ENCODE assay signal across 8 cellular contexts in genomic region chr16:66515543-66516171, GRCh38. TPM values are rescaled to one million over a fixed set of nuclear protein-coding genes. Genes with fewer than 3 reads are reported as not detected.
DNase-seq lines count a peak whose midpoint lies in the region; ATAC-seq and TF ChIP-seq lines count a peak whose summit lies in the region.

No MANE protein-coding gene starts in this region.

- H3K9me3 Mint-ChIP-seq in MCF 10A (ENCODE audit: unreplicated experiment) = no peaks in the 10 kb centered on the region

- ATAC-seq in omental fat pad (ENCODE audit: low FRiP score) = no peak

- H3K9ac ChIP-seq in mesendoderm (ENCODE audit: low read length) = no peak overlapping the region

- H2BK120ac ChIP-seq in mesendoderm (ENCODE audit: low read depth, low read length) = no peak overlapping the region

- H2AK5ac ChIP-seq in mesendoderm (ENCODE audit: low read length) = no peak overlapping the region

- no peak overlapping the region for H4K5ac ChIP-seq in mesendoderm (ENCODE audit: low read length)

- H3K56ac ChIP-seq in mesendoderm (ENCODE audit: low read length) = no peak overlapping the region

- DNase-seq in ELF-1 (ENCODE audit: low read depth, low spot score) (peak; percentile 44), MV-4-11 (lab: John Stamatoyannopoulos, UW) (peak; percentile 60), MCF 10A (ENCODE audit: unreplicated experiment) (peak; percentile 55), mesendoderm (peak; percentile 55), NCI-H1436 treated with DMSO at 0.1 percent for 48 hours (lab: John Stamatoyannopoulos, UW) (no peak), HEK293T (ENCODE audit: extremely low spot score) (no peak), omental fat pad (ENCODE audit: low spot score) (no peak), HuH-7 (ENCODE audit: low spot score) (no peak)

- H3K4ac ChIP-seq in mesendoderm (ENCODE audit: low read depth, low read length) = no peak overlapping the region

- no peaks in the 10 kb centered on the region for H3K27me3 ChIP-seq in mesendoderm (ENCODE audit: insufficient read depth, low read length, poor library complexity)

- H4K8ac ChIP-seq in mesendoderm (ENCODE audit: low read depth, low read length) = no peak overlapping the region

- intact Hi-C loops in MCF 10A (cut with micrococcal nuclease) = loop anchor here (2.0 to 5.0 kb wide), 2 partner anchors 38 to 107 kb away; no protein-coding TSS in a partner anchor

- no peak overlapping the region for H3K23ac ChIP-seq in mesendoderm (ENCODE audit: low read length)

- WGBS in mesendoderm (ENCODE audit: extremely low coverage, insufficient coverage, low lambda C conversion rate) = no CpG with 5 or more reads among the region's 9 CpGs

- POLR2A ChIA-PET in MCF 10A (lab: Yijun Ruan, JAX) (interaction anchor here (0.9 kb wide), 1 partner anchor 13 kb away, joined by 3 read pairs; no protein-coding TSS in a partner anchor), HEK293T (lab: Yijun Ruan, JAX) (no interaction called here)

- H3K27ac Mint-ChIP-seq in MCF 10A (ENCODE audit: low read depth, unreplicated experiment) = no peak overlapping the region

- H2BK15ac ChIP-seq in mesendoderm (replicated peaks; ENCODE audit: low read depth) = no peak overlapping the region

- peaks cover 46% of the 10 kb centered on the region for H3K4me1 Mint-ChIP-seq in MCF 10A (ENCODE audit: insufficient read depth, unreplicated experiment)

- no peak overlapping the region for H3K27ac ChIP-seq in mesendoderm (ENCODE audit: low read depth, low read length)

- no peaks in the 10 kb centered on the region for H3K27me3 Mint-ChIP-seq in MCF 10A (ENCODE audit: insufficient read depth, unreplicated experiment)

- no peaks in the 10 kb centered on the region for H3K79me1 ChIP-seq in mesendoderm (ENCODE audit: low read length)

- CTCF ChIA-PET in MCF 10A (lab: Yijun Ruan, JAX) = interaction anchor here (0.6 to 1.7 kb wide), 4 partner anchors 11 to 107 kb away, joined by 3 to 4 read pairs (median 4); no protein-coding TSS in a partner anchor
- CTCF ChIA-PET in HEK293T (lab: Yijun Ruan, JAX) = interaction anchor here (0.7 kb wide), 1 partner anchor 42 kb away, joined by 3 read pairs; no protein-coding TSS in a partner anchor

- H3K4me3 Mint-ChIP-seq in MCF 10A (ENCODE audit: unreplicated experiment) = no peak overlapping the region

- no peak overlapping the region for H3K18ac ChIP-seq in mesendoderm (ENCODE audit: low read length)

- TF ChIP-seq CTCF in MCF 10A (IDR thresholded peaks at IDR 0.05; ENCODE audit: unreplicated experiment) (peak; percentile 22), omental fat pad (IDR thresholded peaks at IDR 0.05) (no peak)

- H3K4me2 ChIP-seq in mesendoderm (ENCODE audit: low read length) = no peak overlapping the region

- peaks cover 2% of the 10 kb centered on the region for H3K4me1 ChIP-seq in mesendoderm (ENCODE audit: control insufficient read depth, low read depth, low read length)

- no peaks in the 10 kb centered on the region for H3K79me2 ChIP-seq in mesendoderm (ENCODE audit: control insufficient read depth, insufficient read depth, low read length)

- no peak overlapping the region for H3K4me3 ChIP-seq in mesendoderm (ENCODE audit: low read length)

- peaks cover 35% of the 10 kb centered on the region for H3K36me3 Mint-ChIP-seq in MCF 10A (ENCODE audit: insufficient read depth, unreplicated experiment)

- no peaks in the 10 kb centered on the region for H3K36me3 ChIP-seq in mesendoderm (ENCODE audit: control insufficient read depth, insufficient read depth, low read length)

- BruUV-seq in MCF 10A (replicated peaks; lab: Mats Ljungman, UMichigan) = no TSS peak

- no peak overlapping the region for H2BK5ac ChIP-seq in mesendoderm (ENCODE audit: low read length)

TF ChIP-seq in HEK293T, 16 proteins besides CTCF, POLR2A, EP300 and RAD21:
- TF ChIP-seq BHLHE40 (IDR thresholded peaks at IDR 0.05; ENCODE audit: borderline replicate concordance) (no peak), HDGF (IDR thresholded peaks at IDR 0.05; ENCODE audit: borderline replicate concordance) (no peak), TARDBP (IDR thresholded peaks at IDR 0.05) (no peak), SP1 (IDR thresholded peaks at IDR 0.05) (no peak), ZNF384 (IDR thresholded peaks at IDR 0.05) (no peak)

RNA-seq across cellular contexts. Expression of gene TK2, which starts 34.3 kb away (rescaled TPM):
- total RNA-seq in MCF 10A (2022) (31.2 and 38.2 TPM in 2 replicates), omental fat pad (10 to 100 TPM; 39.9 to 69.7 (median 56.0) TPM)
- 1.8 TPM for polyA plus RNA-seq in mesendoderm (2013, experiment 1 of 2)
- polyA plus RNA-seq in mesendoderm (2013, experiment 2 of 2) = 1.6 TPM

RNA-seq across cellular contexts. Expression of gene CKLF, which starts 36.7 kb away (rescaled TPM):
- 41.3 and 57.8 TPM in 2 replicates for total RNA-seq in MCF 10A (2022)
- 23.2 TPM for polyA plus RNA-seq in mesendoderm (2013, experiment 1 of 2)
- 22.3 TPM for polyA plus RNA-seq in mesendoderm (2013, experiment 2 of 2)
- 10 to 100 TPM; 31.6 to 68.4 (median 49.2) TPM for total RNA-seq in omental fat pad

RNA-seq across cellular contexts. Expression of gene CMTM1, which starts 50.6 kb away (rescaled TPM):
- total RNA-seq in MCF 10A (2022) (2.1 and 4.8 TPM in 2 replicates), omental fat pad (1 to 10 TPM in 2 of 4 donors, under 1 TPM in 2; 0.93 to 1.1 (median 0.98) TPM)
- polyA plus RNA-seq in mesendoderm (2013, experiment 1 of 2) = 0.53 TPM
- 0.46 TPM for polyA plus RNA-seq in mesendoderm (2013, experiment 2 of 2)

Comparison
In these comparisons a context has a peak if more than half of its experiments do, and no peak if none do; other contexts are left out.
1. DNase-seq: peak in ELF-1 (single experiment), MV-4-11 (single experiment), MCF 10A (single experiment) and mesendoderm (single experiment); none in NCI-H1436 treated with DMSO at 0.1 percent for 48 hours (single experiment), HEK293T (single experiment), omental fat pad (single experiment) and HuH-7 (single experiment).